In the genomic region with DNA sequence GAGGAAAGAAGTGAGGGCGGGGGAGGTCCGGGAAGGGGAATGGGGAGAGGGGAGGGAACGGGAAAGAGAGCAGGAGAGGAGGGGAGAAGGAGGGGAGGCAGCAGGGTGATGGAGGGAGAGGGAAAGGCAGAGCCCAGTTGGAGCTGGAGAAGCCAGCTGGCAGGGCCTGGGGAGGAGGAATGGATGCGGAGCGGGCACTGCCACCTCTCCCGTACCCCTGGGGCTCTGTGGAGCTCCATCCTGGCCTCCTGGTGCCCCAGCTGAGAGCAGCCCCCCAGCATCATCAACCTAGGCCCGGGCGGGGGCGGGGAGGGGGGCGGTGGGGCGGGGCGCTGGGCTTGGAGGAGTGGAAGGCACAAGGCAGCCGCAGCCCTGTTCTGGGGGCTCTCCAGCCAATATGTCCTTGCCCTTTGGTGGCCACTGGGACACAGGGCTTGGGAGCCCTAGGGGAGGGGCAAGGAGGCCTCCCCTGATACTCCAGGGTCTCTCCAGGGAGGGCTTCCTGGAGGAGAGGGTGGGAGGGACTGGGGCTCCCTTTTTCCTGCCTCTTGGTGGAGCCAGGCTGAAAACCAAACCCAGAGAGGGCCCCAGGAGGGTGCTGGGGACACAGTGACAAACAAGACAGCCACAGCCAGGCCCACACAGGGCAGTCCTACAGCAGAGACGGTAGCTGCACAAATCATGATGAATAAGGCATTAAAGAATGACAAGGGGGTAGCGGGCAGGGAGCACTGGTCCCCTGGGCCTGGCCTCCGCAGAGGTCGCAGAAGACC, we compare ENCODE assay signal across 1 cellular context.
TF ChIP-seq lines count a peak whose summit lies in the region.

No MANE protein-coding gene starts in this region.

TF ChIP-seq in IMR-90, 13 proteins besides CTCF, POLR2A, EP300 and RAD21 (continued from another document):
- TF ChIP-seq, protein P1, sequence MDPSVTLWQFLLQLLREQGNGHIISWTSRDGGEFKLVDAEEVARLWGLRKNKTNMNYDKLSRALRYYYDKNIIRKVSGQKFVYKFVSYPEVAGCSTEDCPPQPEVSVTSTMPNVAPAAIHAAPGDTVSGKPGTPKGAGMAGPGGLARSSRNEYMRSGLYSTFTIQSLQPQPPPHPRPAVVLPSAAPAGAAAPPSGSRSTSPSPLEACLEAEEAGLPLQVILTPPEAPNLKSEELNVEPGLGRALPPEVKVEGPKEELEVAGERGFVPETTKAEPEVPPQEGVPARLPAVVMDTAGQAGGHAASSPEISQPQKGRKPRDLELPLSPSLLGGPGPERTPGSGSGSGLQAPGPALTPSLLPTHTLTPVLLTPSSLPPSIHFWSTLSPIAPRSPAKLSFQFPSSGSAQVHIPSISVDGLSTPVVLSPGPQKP (IDR thresholded peaks at IDR 0.05; ENCODE audit: borderline replicate concordance, low read depth, low read length): no peak
